1 cellular context compared by ENCODE assay signal in genomic region chr16:46756772-46757171, GRCh38.
TF ChIP-seq lines count a peak whose summit lies in the region.

No MANE protein-coding gene starts in this region.

TF ChIP-seq in K562, 482 proteins besides CTCF, POLR2A, EP300 and RAD21 (continued from another document):
- TF ChIP-seq CLOCK (CRISPR knock-in tag; IDR thresholded peaks at IDR 0.05; ENCODE audit: borderline replicate concordance): no peak
- TF ChIP-seq MTA1 (IDR thresholded peaks at IDR 0.05; ENCODE audit: borderline replicate concordance): no peak
- no peak for TF ChIP-seq FUS (optimal IDR thresholded peaks at IDR 0.05; ENCODE audit: low read depth, low read length)
- TF ChIP-seq POLR2B (IDR thresholded peaks at IDR 0.05; ENCODE audit: low read depth, partially characterized antibody): no peak
- no peak for TF ChIP-seq ELF2 (CRISPR knock-in tag; IDR thresholded peaks at IDR 0.05)
- TF ChIP-seq, protein P1, sequence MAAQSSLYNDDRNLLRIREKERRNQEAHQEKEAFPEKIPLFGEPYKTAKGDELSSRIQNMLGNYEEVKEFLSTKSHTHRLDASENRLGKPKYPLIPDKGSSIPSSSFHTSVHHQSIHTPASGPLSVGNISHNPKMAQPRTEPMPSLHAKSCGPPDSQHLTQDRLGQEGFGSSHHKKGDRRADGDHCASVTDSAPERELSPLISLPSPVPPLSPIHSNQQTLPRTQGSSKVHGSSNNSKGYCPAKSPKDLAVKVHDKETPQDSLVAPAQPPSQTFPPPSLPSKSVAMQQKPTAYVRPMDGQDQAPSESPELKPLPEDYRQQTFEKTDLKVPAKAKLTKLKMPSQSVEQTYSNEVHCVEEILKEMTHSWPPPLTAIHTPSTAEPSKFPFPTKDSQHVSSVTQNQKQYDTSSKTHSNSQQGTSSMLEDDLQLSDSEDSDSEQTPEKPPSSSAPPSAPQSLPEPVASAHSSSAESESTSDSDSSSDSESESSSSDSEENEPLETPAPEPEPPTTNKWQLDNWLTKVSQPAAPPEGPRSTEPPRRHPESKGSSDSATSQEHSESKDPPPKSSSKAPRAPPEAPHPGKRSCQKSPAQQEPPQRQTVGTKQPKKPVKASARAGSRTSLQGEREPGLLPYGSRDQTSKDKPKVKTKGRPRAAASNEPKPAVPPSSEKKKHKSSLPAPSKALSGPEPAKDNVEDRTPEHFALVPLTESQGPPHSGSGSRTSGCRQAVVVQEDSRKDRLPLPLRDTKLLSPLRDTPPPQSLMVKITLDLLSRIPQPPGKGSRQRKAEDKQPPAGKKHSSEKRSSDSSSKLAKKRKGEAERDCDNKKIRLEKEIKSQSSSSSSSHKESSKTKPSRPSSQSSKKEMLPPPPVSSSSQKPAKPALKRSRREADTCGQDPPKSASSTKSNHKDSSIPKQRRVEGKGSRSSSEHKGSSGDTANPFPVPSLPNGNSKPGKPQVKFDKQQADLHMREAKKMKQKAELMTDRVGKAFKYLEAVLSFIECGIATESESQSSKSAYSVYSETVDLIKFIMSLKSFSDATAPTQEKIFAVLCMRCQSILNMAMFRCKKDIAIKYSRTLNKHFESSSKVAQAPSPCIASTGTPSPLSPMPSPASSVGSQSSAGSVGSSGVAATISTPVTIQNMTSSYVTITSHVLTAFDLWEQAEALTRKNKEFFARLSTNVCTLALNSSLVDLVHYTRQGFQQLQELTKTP (IDR thresholded peaks at IDR 0.05; ENCODE audit: low read depth in 1 of 2, partially characterized antibody in 2 of 2): no peak
- TF ChIP-seq, protein P2, sequence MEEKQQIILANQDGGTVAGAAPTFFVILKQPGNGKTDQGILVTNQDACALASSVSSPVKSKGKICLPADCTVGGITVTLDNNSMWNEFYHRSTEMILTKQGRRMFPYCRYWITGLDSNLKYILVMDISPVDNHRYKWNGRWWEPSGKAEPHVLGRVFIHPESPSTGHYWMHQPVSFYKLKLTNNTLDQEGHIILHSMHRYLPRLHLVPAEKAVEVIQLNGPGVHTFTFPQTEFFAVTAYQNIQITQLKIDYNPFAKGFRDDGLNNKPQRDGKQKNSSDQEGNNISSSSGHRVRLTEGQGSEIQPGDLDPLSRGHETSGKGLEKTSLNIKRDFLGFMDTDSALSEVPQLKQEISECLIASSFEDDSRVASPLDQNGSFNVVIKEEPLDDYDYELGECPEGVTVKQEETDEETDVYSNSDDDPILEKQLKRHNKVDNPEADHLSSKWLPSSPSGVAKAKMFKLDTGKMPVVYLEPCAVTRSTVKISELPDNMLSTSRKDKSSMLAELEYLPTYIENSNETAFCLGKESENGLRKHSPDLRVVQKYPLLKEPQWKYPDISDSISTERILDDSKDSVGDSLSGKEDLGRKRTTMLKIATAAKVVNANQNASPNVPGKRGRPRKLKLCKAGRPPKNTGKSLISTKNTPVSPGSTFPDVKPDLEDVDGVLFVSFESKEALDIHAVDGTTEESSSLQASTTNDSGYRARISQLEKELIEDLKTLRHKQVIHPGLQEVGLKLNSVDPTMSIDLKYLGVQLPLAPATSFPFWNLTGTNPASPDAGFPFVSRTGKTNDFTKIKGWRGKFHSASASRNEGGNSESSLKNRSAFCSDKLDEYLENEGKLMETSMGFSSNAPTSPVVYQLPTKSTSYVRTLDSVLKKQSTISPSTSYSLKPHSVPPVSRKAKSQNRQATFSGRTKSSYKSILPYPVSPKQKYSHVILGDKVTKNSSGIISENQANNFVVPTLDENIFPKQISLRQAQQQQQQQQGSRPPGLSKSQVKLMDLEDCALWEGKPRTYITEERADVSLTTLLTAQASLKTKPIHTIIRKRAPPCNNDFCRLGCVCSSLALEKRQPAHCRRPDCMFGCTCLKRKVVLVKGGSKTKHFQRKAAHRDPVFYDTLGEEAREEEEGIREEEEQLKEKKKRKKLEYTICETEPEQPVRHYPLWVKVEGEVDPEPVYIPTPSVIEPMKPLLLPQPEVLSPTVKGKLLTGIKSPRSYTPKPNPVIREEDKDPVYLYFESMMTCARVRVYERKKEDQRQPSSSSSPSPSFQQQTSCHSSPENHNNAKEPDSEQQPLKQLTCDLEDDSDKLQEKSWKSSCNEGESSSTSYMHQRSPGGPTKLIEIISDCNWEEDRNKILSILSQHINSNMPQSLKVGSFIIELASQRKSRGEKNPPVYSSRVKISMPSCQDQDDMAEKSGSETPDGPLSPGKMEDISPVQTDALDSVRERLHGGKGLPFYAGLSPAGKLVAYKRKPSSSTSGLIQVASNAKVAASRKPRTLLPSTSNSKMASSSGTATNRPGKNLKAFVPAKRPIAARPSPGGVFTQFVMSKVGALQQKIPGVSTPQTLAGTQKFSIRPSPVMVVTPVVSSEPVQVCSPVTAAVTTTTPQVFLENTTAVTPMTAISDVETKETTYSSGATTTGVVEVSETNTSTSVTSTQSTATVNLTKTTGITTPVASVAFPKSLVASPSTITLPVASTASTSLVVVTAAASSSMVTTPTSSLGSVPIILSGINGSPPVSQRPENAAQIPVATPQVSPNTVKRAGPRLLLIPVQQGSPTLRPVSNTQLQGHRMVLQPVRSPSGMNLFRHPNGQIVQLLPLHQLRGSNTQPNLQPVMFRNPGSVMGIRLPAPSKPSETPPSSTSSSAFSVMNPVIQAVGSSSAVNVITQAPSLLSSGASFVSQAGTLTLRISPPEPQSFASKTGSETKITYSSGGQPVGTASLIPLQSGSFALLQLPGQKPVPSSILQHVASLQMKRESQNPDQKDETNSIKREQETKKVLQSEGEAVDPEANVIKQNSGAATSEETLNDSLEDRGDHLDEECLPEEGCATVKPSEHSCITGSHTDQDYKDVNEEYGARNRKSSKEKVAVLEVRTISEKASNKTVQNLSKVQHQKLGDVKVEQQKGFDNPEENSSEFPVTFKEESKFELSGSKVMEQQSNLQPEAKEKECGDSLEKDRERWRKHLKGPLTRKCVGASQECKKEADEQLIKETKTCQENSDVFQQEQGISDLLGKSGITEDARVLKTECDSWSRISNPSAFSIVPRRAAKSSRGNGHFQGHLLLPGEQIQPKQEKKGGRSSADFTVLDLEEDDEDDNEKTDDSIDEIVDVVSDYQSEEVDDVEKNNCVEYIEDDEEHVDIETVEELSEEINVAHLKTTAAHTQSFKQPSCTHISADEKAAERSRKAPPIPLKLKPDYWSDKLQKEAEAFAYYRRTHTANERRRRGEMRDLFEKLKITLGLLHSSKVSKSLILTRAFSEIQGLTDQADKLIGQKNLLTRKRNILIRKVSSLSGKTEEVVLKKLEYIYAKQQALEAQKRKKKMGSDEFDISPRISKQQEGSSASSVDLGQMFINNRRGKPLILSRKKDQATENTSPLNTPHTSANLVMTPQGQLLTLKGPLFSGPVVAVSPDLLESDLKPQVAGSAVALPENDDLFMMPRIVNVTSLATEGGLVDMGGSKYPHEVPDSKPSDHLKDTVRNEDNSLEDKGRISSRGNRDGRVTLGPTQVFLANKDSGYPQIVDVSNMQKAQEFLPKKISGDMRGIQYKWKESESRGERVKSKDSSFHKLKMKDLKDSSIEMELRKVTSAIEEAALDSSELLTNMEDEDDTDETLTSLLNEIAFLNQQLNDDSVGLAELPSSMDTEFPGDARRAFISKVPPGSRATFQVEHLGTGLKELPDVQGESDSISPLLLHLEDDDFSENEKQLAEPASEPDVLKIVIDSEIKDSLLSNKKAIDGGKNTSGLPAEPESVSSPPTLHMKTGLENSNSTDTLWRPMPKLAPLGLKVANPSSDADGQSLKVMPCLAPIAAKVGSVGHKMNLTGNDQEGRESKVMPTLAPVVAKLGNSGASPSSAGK (IDR thresholded peaks at IDR 0.05): 0 out of 2 replicates have a peak, but pooled peaks have one; percentile 11
- TF ChIP-seq TCF3 (CRISPR knock-in tag; IDR thresholded peaks at IDR 0.05): no peak
- no peak for TF ChIP-seq ZNF263 (CRISPR knock-in tag; IDR thresholded peaks at IDR 0.05; ENCODE audit: borderline replicate concordance)
- TF ChIP-seq NBN (IDR thresholded peaks at IDR 0.05; ENCODE audit: low read depth): no peak
- TF ChIP-seq THRAP3 (IDR thresholded peaks at IDR 0.05; ENCODE audit: borderline replicate concordance): no peak
- TF ChIP-seq NR3C1 (CRISPR knock-in tag; IDR thresholded peaks at IDR 0.05): no peak
- TF ChIP-seq TEAD4 (IDR thresholded peaks at IDR 0.05; ENCODE audit: low read length): no peak
- TF ChIP-seq TEAD4 (CRISPR knock-in tag; IDR thresholded peaks at IDR 0.05; ENCODE audit: borderline replicate concordance): no peak
